11 cellular contexts compared by ENCODE assay signal in the genomic region with DNA sequence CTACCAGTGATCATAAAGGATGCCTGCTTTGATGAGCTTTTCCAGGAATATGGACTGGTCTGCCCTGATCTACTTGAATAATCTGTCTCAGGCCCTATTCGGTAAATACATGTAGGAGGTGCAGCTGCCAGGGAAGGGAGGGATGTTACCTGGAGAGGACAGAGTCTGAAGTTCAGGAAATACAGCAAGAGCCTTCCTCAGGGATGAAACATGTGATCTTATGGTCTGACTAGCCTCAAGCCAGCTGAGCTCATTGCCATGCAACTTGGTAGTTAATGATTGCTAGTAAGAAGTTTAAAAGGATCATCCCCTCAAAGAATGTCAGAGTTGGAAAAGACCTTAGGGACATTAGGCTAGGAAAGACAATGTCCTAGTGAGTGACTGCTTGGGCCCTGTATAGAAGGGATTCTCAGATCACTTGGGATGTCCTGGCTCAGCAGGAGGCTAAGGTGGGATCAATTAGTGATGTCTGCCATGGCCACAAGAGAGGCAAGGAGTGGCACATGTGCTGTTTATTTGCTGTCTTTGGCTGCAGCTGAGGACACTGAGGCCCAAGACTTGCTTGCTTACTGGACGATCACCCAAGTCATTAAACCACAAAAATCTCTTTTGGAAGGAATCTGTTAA. TPM values are rescaled to one million over a fixed set of nuclear protein-coding genes. Genes with fewer than 3 reads are reported as not detected.
DNase-seq lines count a peak whose midpoint lies in the region; TF ChIP-seq lines count a peak whose summit lies in the region.
"Had no signal": no experiment of that assay in that cellular context is flagged by ENCODE, and none has a peak within 500 bp of the region (broad histone marks: within the 10 kb centered on the region; RNA-seq: fewer than 3 reads in every experiment).

No MANE protein-coding gene starts in this region.

- H3K27me3 ChIP-seq in OCI-LY1 (ENCODE audit: insufficient read depth, low read length), result no peaks in the 10 kb centered on the region
- H3K27me3 ChIP-seq in prostate gland (replicated peaks; ENCODE audit: insufficient read depth), result no peaks in the 10 kb centered on the region
- H3K27me3 ChIP-seq in sigmoid colon, result no peaks in the 10 kb centered on the region

- H3K27ac ChIP-seq in OCI-LY1 (ENCODE audit: low read depth, low read length, poor library complexity, severe bottlenecking) (peak overlapping the region; percentile 98), prostate gland (peak overlapping the region; percentile 66 to 73), sigmoid colon (no peak overlapping the region)

- peak overlapping the region; percentile 58 for H3K4me2 ChIP-seq in OCI-LY1 (ENCODE audit: low read length)

- H3K27me3 Mint-ChIP-seq in T-helper 1 cell treated with Interleukin-12 subunit alpha and Interleukin-12 subunit beta and Interleukin-4 antibody, amounts not matched to agents 30 μg/mL and 1 μg/mL, for 36 hours (ENCODE audit: low read depth), result no peaks in the 10 kb centered on the region

- H2AFZ ChIP-seq in OCI-LY1 (ENCODE audit: low read length), result no peak overlapping the region

- H3K79me2 ChIP-seq in OCI-LY1 (ENCODE audit: insufficient read depth, low read length), result peaks cover 80% of the 10 kb centered on the region

- no peaks in the 10 kb centered on the region for H3K9me3 Mint-ChIP-seq in T-helper 1 cell treated with Interleukin-12 subunit alpha and Interleukin-12 subunit beta and Interleukin-4 antibody, amounts not matched to agents 30 μg/mL and 1 μg/mL, for 36 hours

- H3K9me2 ChIP-seq in OCI-LY1 (ENCODE audit: low read depth, low read length), result no peaks in the 10 kb centered on the region

- H3K9me3 ChIP-seq in OCI-LY1 (ENCODE audit: low read length) (no peaks in the 10 kb centered on the region), prostate gland (no peaks in the 10 kb centered on the region), sigmoid colon (no peaks in the 10 kb centered on the region)

- peaks cover 18% of the 10 kb centered on the region for H3K36me3 Mint-ChIP-seq in T-helper 1 cell treated with Interleukin-12 subunit alpha and Interleukin-12 subunit beta and Interleukin-4 antibody, amounts not matched to agents 30 μg/mL and 1 μg/mL, for 36 hours (ENCODE audit: low read depth)

- no peak overlapping the region for H3K4me3 ChIP-seq in OCI-LY1 (ENCODE audit: low read depth, low read length, poor library complexity, severe bottlenecking)
- H3K4me3 ChIP-seq in epithelial cell of proximal tubule (ENCODE audit: low read depth, low read length), result peak overlapping the region; percentile 1
- H3K4me3 ChIP-seq in prostate gland, result no peak overlapping the region
- H3K4me3 ChIP-seq in sigmoid colon, result no peak overlapping the region

- H4K20me1 ChIP-seq in OCI-LY1 (ENCODE audit: insufficient read depth, low read length), result no peaks in the 10 kb centered on the region

- H3K4me1 Mint-ChIP-seq in T-helper 1 cell treated with Interleukin-12 subunit alpha and Interleukin-12 subunit beta and Interleukin-4 antibody, amounts not matched to agents 30 μg/mL and 1 μg/mL, for 36 hours (ENCODE audit: low read depth), result peaks cover 57% of the 10 kb centered on the region

- DNase-seq in T-helper 1 cell (no peak), epithelial cell of proximal tubule (ENCODE audit: low read depth) (peak; percentile 90), prostate gland (ENCODE audit: low spot score) (peak; percentile 74), DMS153 (lab: John Stamatoyannopoulos, UW) (no peak), sigmoid colon (no peak), cerebellar cortex (ENCODE audit: low spot score) (no peak)
- DNase-seq: activated T-cell treated with anti-CD3 and anti-CD28 coated beads, Interleukin-2, amount 50 U/mL, for 1 hour; nucleus accumbens; trophoblast cell had no signal

- TF ChIP-seq EP300 in sigmoid colon (IDR thresholded peaks at IDR 0.05), result no peak

- 47% methylated on average over 2 of the region's 2 CpGs for WGBS in prostate gland
- WGBS in sigmoid colon, 2 donors, result 20 to 79% methylated on average over 2 of the region's 2 CpGs

- H3K27ac Mint-ChIP-seq in T-helper 1 cell treated with Interleukin-12 subunit alpha and Interleukin-12 subunit beta and Interleukin-4 antibody, amounts not matched to agents 30 μg/mL and 1 μg/mL, for 36 hours, result peak overlapping the region; percentile 97

- H3K9ac ChIP-seq in OCI-LY1 (ENCODE audit: low read length), result peak overlapping the region; percentile 59; the same call in 1 of the 2 replicates

- H3K4me1 ChIP-seq in OCI-LY1 (ENCODE audit: insufficient read depth, low read length, severe bottlenecking) (peaks cover 96% of the 10 kb centered on the region), prostate gland (replicated peaks) (peaks cover 19% of the 10 kb centered on the region), sigmoid colon (peaks cover 0 to 31% (median 16%) of the 10 kb centered on the region in 4 donors)

- H3K36me3 ChIP-seq in OCI-LY1 (ENCODE audit: insufficient read depth, low read length), result peaks cover 15% of the 10 kb centered on the region
- no peaks in the 10 kb centered on the region for H3K36me3 ChIP-seq in prostate gland
- no peaks in the 10 kb centered on the region for H3K36me3 ChIP-seq in sigmoid colon

- intact Hi-C loops in prostate gland (cut with DNase I) (no loop called here), sigmoid colon (cut with DNase I) (no loop called here)

- peaks cover 10% of the 10 kb centered on the region for H3F3A ChIP-seq in OCI-LY1 (ENCODE audit: insufficient read depth, low read length)

- TF ChIP-seq CTCF in OCI-LY1 (IDR thresholded peaks at IDR 0.05; ENCODE audit: low read length) (no peak), epithelial cell of proximal tubule (conservative IDR thresholded peaks at IDR 0.05; ENCODE audit: low read depth, low read length) (no peak), prostate gland (IDR thresholded peaks at IDR 0.05) (no peak), sigmoid colon (IDR thresholded peaks at IDR 0.05) (no peak)

- TF ChIP-seq POLR2A in prostate gland (IDR thresholded peaks at IDR 0.05) (no peak), sigmoid colon (IDR thresholded peaks at IDR 0.05) (no peak)

- no peak overlapping the region for H3K4me3 Mint-ChIP-seq in T-helper 1 cell treated with Interleukin-12 subunit alpha and Interleukin-12 subunit beta and Interleukin-4 antibody, amounts not matched to agents 30 μg/mL and 1 μg/mL, for 36 hours

RNA-seq across cellular contexts. Expression of a gene that starts 18.5 kb away (rescaled TPM):
- 43.9 and 44.2 TPM in 2 replicates for total RNA-seq in epithelial cell of proximal tubule
- 10 to 100 TPM; 24.9 to 48.0 TPM for total RNA-seq in prostate gland
- total RNA-seq in sigmoid colon, result 10 to 100 TPM in 3 of 4 donors, 1 to 10 TPM in 1; 7.9 to 12.2 (median 10.3) TPM
- 10 to 100 TPM in 1 of 3 donors, 1 to 10 TPM in 2; 2.4 to 23.3 (median 5.3) TPM for polyA plus RNA-seq in sigmoid colon

Comparison
In these comparisons a context has a peak if more than half of its experiments do, and no peak if none do; other contexts are left out.
1. DNase-seq: peak in epithelial cell of proximal tubule (single experiment) and prostate gland (single experiment); none in T-helper 1 cell (0 of 5), DMS153 (single experiment), sigmoid colon (single experiment) and cerebellar cortex (single experiment).
2. H3K27ac ChIP-seq: peak in OCI-LY1 (single experiment) and prostate gland (2 of 2); none in sigmoid colon (0 of 4).